Comparison of ENCODE assay signal across 36 cellular contexts in genomic region chr1:184471686-184472085, GRCh38.
"Had no signal": no experiment of that assay in that cellular context is flagged by ENCODE, and none has a peak within 500 bp of the region (broad histone marks: within the 10 kb centered on the region; RNA-seq: fewer than 3 reads in every experiment).

No MANE protein-coding gene starts in this region.

- H3K27ac ChIP-seq: KMS-11, RWPE1, VCaP had no signal

- DNase-seq: activated B cell treated with CpG ODN at 0.5 μM for 24 hours; activated CD4-positive, alpha-beta memory T cell treated with anti-CD3 and anti-CD28 coated beads for 36 hours; activated CD4-positive, alpha-beta T cell treated with anti-CD3 and anti-CD28 coated beads for 4 hours; activated CD4-positive, alpha-beta T cell treated with anti-CD3 and anti-CD28 coated beads, Interleukin-2, amount 50 U/mL, for 1 hour; activated CD4-positive, CD25-positive, alpha-beta regulatory T cell treated with anti-CD3 and anti-CD28 coated beads, Interleukin-2, amount 50 U/mL, for 72 hours; activated CD8-positive, alpha-beta memory T cell treated with anti-CD3 and anti-CD28 coated beads, Interleukin-2, amount 50 U/mL, for 4 hours; activated gamma-delta T cell treated with Interleukin-2 at 50 U/mL for 16 hours; activated naive CD4-positive, alpha-beta T cell treated with anti-CD3 and anti-CD28 coated beads for 36 hours; activated T-cell treated with anti-CD3 and anti-CD28 coated beads for 4 hours; activated T-cell treated with anti-CD3 and anti-CD28 coated beads, Interleukin-2, amount 50 U/mL, for 4 hours; adrenal gland; MM.1S; MV-4-11; NCI-H1092; NCI-H1417; NCI-H146; NCI-H187; NCI-H2029 treated with DMSO at 0.1 percent for 48 hours; NCI-H2107; NCI-H2171; NCI-H510A; NCI-H526; NCI-H748 treated with DMSO at 0.1 percent for 48 hours; NK-92 treated with Interleukin-12 subunit alpha and Interleukin-12 subunit beta, amount 100 ng/mL, for 24 hours; PC-3; Right ventricle myocardium superior; SW 1271; T-helper 1 cell; T-helper 2 cell; T-helper 9 cell had no signal

- H3K27me3 ChIP-seq: adrenal gland had no signal

- H3K36me3 ChIP-seq: adrenal gland had no signal

- H3K4me3 ChIP-seq: adrenal gland had no signal

- FAIRE-seq: bronchial epithelial cell, RCC 7860 had no signal

- ATAC-seq: activated naive CD4-positive, alpha-beta T cell treated with anti-CD3 and anti-CD28 coated beads, Interleukin-2, amount 50 U/mL, for 72 hours; activated T-cell treated with anti-CD3 and anti-CD28 coated beads, Interleukin-2, amount 50 U/mL, for 4 hours; PC-3 had no signal

- H3K9ac ChIP-seq: KMS-11 had no signal

- H3K4me2 ChIP-seq: KMS-11 had no signal
